In genomic region chr5:173451031-173451430, GRCh38 we compare ENCODE assay signal across 9 cellular contexts.
DNase-seq lines count a peak whose midpoint lies in the region; ATAC-seq and TF ChIP-seq lines count a peak whose summit lies in the region.
"Had no signal": no experiment of that assay in that cellular context is flagged by ENCODE, and none has a peak within 500 bp of the region (broad histone marks: within the 10 kb centered on the region; RNA-seq: fewer than 3 reads in every experiment).

No MANE protein-coding gene starts in this region.

- WGBS in mesenchymal stem cell: 84% methylated on average over 5 of the region's 5 CpGs

- peak overlapping the region; percentile 18 for H4K91ac ChIP-seq in mesenchymal stem cell (ENCODE audit: low read length)

- no peak overlapping the region for H2AK5ac ChIP-seq in mesenchymal stem cell (ENCODE audit: low read length, severe bottlenecking)

- H3K9ac ChIP-seq in mesenchymal stem cell (ENCODE audit: low read length): no peak overlapping the region

- ATAC-seq in WTC11: peak; percentile 98

- peak overlapping the region; percentile 42 for H2BK120ac ChIP-seq in mesenchymal stem cell (ENCODE audit: low read depth, low read length)

- H3K4me3 ChIP-seq in HFF-Myc (replicated peaks; ENCODE audit: low read depth, low read length) (no peak overlapping the region), mesenchymal stem cell (ENCODE audit: insufficient read depth in 1 of 2, low read depth in 1 of 2, low read length in 2 of 2) (no peak overlapping the region)

- TF ChIP-seq CTCF in HFF-Myc (IDR thresholded peaks at IDR 0.05; ENCODE audit: low read depth, low read length, missing control alignments) (peak; percentile 48), WTC11 (IDR thresholded peaks at IDR 0.05) (peak; percentile 65)

- DNase-seq in ELF-1 (ENCODE audit: low read depth, low spot score) (peak; percentile 37), HFF-Myc (ENCODE audit: extremely low read depth, low read depth) (no peak), WTC11 (ENCODE audit: low spot score) (peak; percentile 50), mesenchymal stem cell (peak; percentile 47), mesenteric fat pad (ENCODE audit: low spot score) (no peak), NCI-H1930 (lab: John Stamatoyannopoulos, UW) (no peak), anterior cingulate cortex (lab: John Stamatoyannopoulos, UW) (no peak), UCSD-AML1 (lab: John Stamatoyannopoulos, UW; ENCODE audit: unreplicated experiment) (no peak)

- POLR2A ChIA-PET in WTC11 (lab: Charles Lee): no interaction called here

- H2BK5ac ChIP-seq in mesenchymal stem cell (ENCODE audit: low read depth, low read length, poor library complexity, severe bottlenecking): no peak overlapping the region

- H3K4me3 Mint-ChIP-seq in WTC11: no peak overlapping the region
- H3K4me3 Mint-ChIP-seq: T-helper 1 cell treated with Interleukin-12 subunit alpha and Interleukin-12 subunit beta and Interleukin-4 antibody, amounts not matched to agents 30 μg/mL and 1 μg/mL, for 36 hours had no signal

- peak overlapping the region; percentile 70 to 71 for H2BK12ac ChIP-seq in mesenchymal stem cell (ENCODE audit: low read length in 2 of 2)

- H3K4me2 ChIP-seq in mesenchymal stem cell (ENCODE audit: low read length, poor library complexity, severe bottlenecking): no peak overlapping the region

- H3K14ac ChIP-seq in mesenchymal stem cell (ENCODE audit: low read length in 2 of 2): no peak overlapping the region

- no peak overlapping the region for H4K8ac ChIP-seq in mesenchymal stem cell (ENCODE audit: low read length)

- peak overlapping the region; percentile 67 for H3K18ac ChIP-seq in mesenchymal stem cell (ENCODE audit: low read depth in 1 of 2, low read length in 2 of 2)

- H3K27me3 Mint-ChIP-seq in WTC11 (ENCODE audit: low read depth): no peaks in the 10 kb centered on the region; the same call in 1 of the 2 replicates

- no peaks in the 10 kb centered on the region for H3K9me3 ChIP-seq in mesenchymal stem cell (ENCODE audit: control insufficient read depth, low read length)

- peaks cover 6% of the 10 kb centered on the region for H3K9me3 Mint-ChIP-seq in WTC11
- H3K9me3 Mint-ChIP-seq: T-helper 1 cell treated with Interleukin-12 subunit alpha and Interleukin-12 subunit beta and Interleukin-4 antibody, amounts not matched to agents 30 μg/mL and 1 μg/mL, for 36 hours had no signal

- H3K4me1 ChIP-seq in mesenchymal stem cell (ENCODE audit: control insufficient read depth, insufficient read depth, low read depth, low read length): peaks cover 4% of the 10 kb centered on the region

- H3K79me1 ChIP-seq in mesenchymal stem cell (replicated peaks; ENCODE audit: low read length, poor library complexity, severe bottlenecking): no peaks in the 10 kb centered on the region

- H3K27me3 ChIP-seq in mesenchymal stem cell (ENCODE audit: control insufficient read depth in 1 of 2, insufficient read depth in 1 of 2, low read length in 2 of 2): no peaks in the 10 kb centered on the region

- peaks cover 3% of the 10 kb centered on the region; the same call in 1 of the 2 replicates for H3K4me1 Mint-ChIP-seq in WTC11

- H3K4ac ChIP-seq in mesenchymal stem cell (ENCODE audit: low read depth in 1 of 2, low read length in 2 of 2): peak overlapping the region; percentile 39 to 40

- H3K27ac ChIP-seq in mesenchymal stem cell (ENCODE audit: low read length, poor library complexity, severe bottlenecking): no peak overlapping the region

- H3K36me3 Mint-ChIP-seq in WTC11: no peaks in the 10 kb centered on the region

- CTCF ChIA-PET in WTC11 (lab: Charles Lee): interaction anchor here (1.0 kb wide), 1 partner anchor 24 kb away, joined by 3 read pairs; no protein-coding TSS in a partner anchor

- H2BK15ac ChIP-seq in mesenchymal stem cell (ENCODE audit: low read depth, poor library complexity, severe bottlenecking): peak overlapping the region; percentile 92

- no peak overlapping the region for H3K27ac Mint-ChIP-seq in WTC11
- H3K27ac Mint-ChIP-seq: T-helper 1 cell treated with Interleukin-12 subunit alpha and Interleukin-12 subunit beta and Interleukin-4 antibody, amounts not matched to agents 30 μg/mL and 1 μg/mL, for 36 hours had no signal

- no peaks in the 10 kb centered on the region for H3K36me3 ChIP-seq in mesenchymal stem cell (ENCODE audit: control insufficient read depth in 1 of 2, insufficient read depth in 2 of 2, low read depth in 1 of 2, low read length in 2 of 2)

- H3K23ac ChIP-seq in mesenchymal stem cell (ENCODE audit: low read length in 2 of 2): no peak overlapping the region

- H2AFZ ChIP-seq in mesenchymal stem cell (ENCODE audit: low read depth, low read length): no peak overlapping the region

TF ChIP-seq in WTC11, 78 proteins besides CTCF, POLR2A, EP300 and RAD21 (continues in another document):
- TF ChIP-seq IRF2 (CRISPR knock-in tag; IDR thresholded peaks at IDR 0.05; ENCODE audit: borderline replicate concordance, low read depth) (no peak), PRDM15 (CRISPR knock-in tag; IDR thresholded peaks at IDR 0.05) (no peak), ZNF416 (CRISPR knock-in tag; IDR thresholded peaks at IDR 0.05) (no peak), ZNF138 (CRISPR knock-in tag; conservative IDR thresholded peaks at IDR 0.05) (no peak), MYBL2 (CRISPR knock-in tag; IDR thresholded peaks at IDR 0.05) (no peak), ZNF425 (CRISPR knock-in tag; conservative IDR thresholded peaks at IDR 0.05) (no peak), MLX (CRISPR knock-in tag; IDR thresholded peaks at IDR 0.05) (no peak), NFYB (CRISPR knock-in tag; conservative IDR thresholded peaks at IDR 0.05; ENCODE audit: low read depth) (no peak), JAZF1 (CRISPR knock-in tag; IDR thresholded peaks at IDR 0.05) (no peak), ZNF512 (CRISPR knock-in tag; IDR thresholded peaks at IDR 0.05; ENCODE audit: borderline replicate concordance) (no peak), ATF1 (CRISPR knock-in tag; IDR thresholded peaks at IDR 0.05) (no peak)

Comparison
In these comparisons a context has a peak if more than half of its experiments do, and no peak if none do; other contexts are left out.
1. DNase-seq: peak in ELF-1 (single experiment), WTC11 (single experiment) and mesenchymal stem cell (single experiment); none in HFF-Myc (single experiment), mesenteric fat pad (single experiment), NCI-H1930 (0 of 2), anterior cingulate cortex (0 of 58) and UCSD-AML1 (single experiment).